9 cellular contexts compared by ENCODE assay signal in the genomic region with DNA sequence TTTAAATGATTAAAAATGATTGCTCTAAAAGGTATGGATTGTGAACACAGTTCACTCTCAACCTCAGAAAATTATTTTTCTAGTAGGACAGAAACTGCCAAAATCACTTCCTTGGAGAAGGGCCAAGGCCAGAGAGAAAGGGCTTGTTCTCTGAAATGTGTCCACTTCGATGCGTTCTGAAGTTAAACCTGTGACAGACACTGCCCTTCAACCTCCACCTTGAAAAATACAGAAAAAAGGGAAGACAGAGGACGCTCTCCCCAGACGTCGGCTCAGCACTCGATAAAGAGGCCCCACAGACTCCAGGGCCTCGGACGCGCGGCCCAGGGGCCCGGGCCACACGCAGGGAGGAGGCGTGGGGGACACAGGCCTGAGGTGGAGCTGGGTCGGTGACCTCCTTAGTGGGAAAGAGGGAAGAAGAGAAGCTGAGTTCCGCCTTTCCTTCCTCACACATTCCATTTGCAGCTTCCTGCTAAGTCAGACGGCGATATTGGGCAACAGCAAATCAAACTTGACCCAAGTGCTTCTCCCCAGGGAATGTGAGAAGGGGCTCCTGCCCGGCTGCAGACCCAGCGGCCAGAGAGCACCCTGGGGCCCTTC.
DNase-seq lines count a peak whose midpoint lies in the region; ATAC-seq, FAIRE-seq and TF ChIP-seq lines count a peak whose summit lies in the region.
"Had no signal": no experiment of that assay in that cellular context is flagged by ENCODE, and none has a peak within 500 bp of the region (broad histone marks: within the 10 kb centered on the region; RNA-seq: fewer than 3 reads in every experiment).

No MANE protein-coding gene starts in this region.

- H3K4me1 Mint-ChIP-seq in nephron, result peaks cover 56% of the 10 kb centered on the region

- no peaks in the 10 kb centered on the region for H3K79me1 ChIP-seq in H1 (ENCODE audit: low read depth, low read length)

- no peaks in the 10 kb centered on the region; the same call in 1 of the 2 replicates for H3K23me2 ChIP-seq in H1 (ENCODE audit: low read depth, low read length)

- no peak overlapping the region for H3K56ac ChIP-seq in H1 (replicated peaks; ENCODE audit: insufficient read length, low read depth, low read length)

- H3K27me3 Mint-ChIP-seq in nephron (ENCODE audit: low read depth), result peaks cover 7% of the 10 kb centered on the region
- H3K27me3 Mint-ChIP-seq: type B pancreatic cell had no signal

- no peak overlapping the region for H2BK5ac ChIP-seq in H1 (ENCODE audit: low read depth, low read length)

- H3K9me3 Mint-ChIP-seq in nephron, result no peaks in the 10 kb centered on the region
- H3K9me3 Mint-ChIP-seq: type B pancreatic cell had no signal

- H4K20me1 ChIP-seq in BLaER1 treated with 17β-estradiol and CSF1 and Interleukin-3, amounts not matched to agents 10 nM and 100 nM, result peaks cover 0 to 64% (median 4%) of the 10 kb centered on the region in 11 experiments; a peak in 10 of 22 replicates
- H4K20me1 ChIP-seq in MM.1S (ENCODE audit: insufficient read depth, low read length) (no peaks in the 10 kb centered on the region), H1 (replicated peaks in 1 of 2; ENCODE audit: control insufficient read depth in 1 of 2, insufficient read depth in 2 of 2, low read length in 2 of 2) (no peaks in the 10 kb centered on the region)

- TF ChIP-seq POLR2A in H1 (IDR thresholded peaks at IDR 0.05; ENCODE audit: control extremely low read depth in 1 of 2, low read depth in 2 of 2, low read length in 2 of 2), result no peak

- CTCF ChIA-PET in H1 (lab: Charles Lee; ENCODE audit: partially characterized antibody), result interaction anchor here (0.6 to 0.8 kb wide), 3 partner anchors 19 to 42 kb away, joined by 3 read pairs; no protein-coding TSS in a partner anchor

- no peak for TF ChIP-seq EP300 in H1 (IDR thresholded peaks at IDR 0.05; ENCODE audit: borderline replicate concordance in 1 of 2, low read depth in 2 of 2, low read length in 2 of 2)

- H2AFZ ChIP-seq in MM.1S (ENCODE audit: low read length) (no peak overlapping the region), H1 (ENCODE audit: low read length) (no peak overlapping the region)

- H2BK20ac ChIP-seq in H1 (ENCODE audit: low read length), result no peak overlapping the region

- H3K9me2 ChIP-seq in MM.1S (replicated peaks; ENCODE audit: insufficient read depth, low read length), result no peaks in the 10 kb centered on the region

- POLR2A ChIA-PET in H1 (lab: Charles Lee; ENCODE audit: partially characterized antibody), result interaction anchor here (0.6 to 1.0 kb wide), 2 partner anchors 9 to 29 kb away, joined by 3 read pairs; no protein-coding TSS in a partner anchor

- no peak overlapping the region for H2BK12ac ChIP-seq in H1 (ENCODE audit: low read depth, low read length)

- H4K8ac ChIP-seq in H1 (ENCODE audit: extremely low read depth, insufficient read depth, low read length), result no peak overlapping the region; the same call in 1 of the 2 replicates

- no peak overlapping the region for H2AK5ac ChIP-seq in H1 (ENCODE audit: low read depth, low read length)

- peaks cover 8 to 31% (median 17%) of the 10 kb centered on the region in 11 experiments; a peak in 18 of 22 replicates for H3K36me3 ChIP-seq in BLaER1 treated with 17β-estradiol and CSF1 and Interleukin-3, amounts not matched to agents 10 nM and 100 nM
- H3K36me3 ChIP-seq in MM.1S (replicated peaks; ENCODE audit: insufficient read depth, low read length), result 0 out of 2 replicates have a peak, but pooled peaks cover 4% of the 10 kb centered on the region
- H3K36me3 ChIP-seq in H1 (ENCODE audit: control insufficient read depth in 2 of 4, insufficient read depth in 4 of 4, low read length in 3 of 4), result no peaks in the 10 kb centered on the region

- H3K27ac Mint-ChIP-seq in nephron, result peak overlapping the region; percentile 75 to 97 (median 92)
- H3K27ac Mint-ChIP-seq: type B pancreatic cell had no signal

- peaks cover 0 to 5% (median 0%) of the 10 kb centered on the region in 11 experiments; a peak in 3 of 22 replicates for H3K9me3 ChIP-seq in BLaER1 treated with 17β-estradiol and CSF1 and Interleukin-3, amounts not matched to agents 10 nM and 100 nM (replicated peaks in 1 of 11)
- H3K9me3 ChIP-seq in MM.1S (replicated peaks; ENCODE audit: insufficient read depth, low read length) (no peaks in the 10 kb centered on the region), H1 (ENCODE audit: insufficient read depth in 2 of 2, low read depth in 1 of 2, low read length in 1 of 2) (no peaks in the 10 kb centered on the region; a peak in 1 of 4 replicates)

- ATAC-seq in HG03135 (IDR thresholded peaks at IDR 0.05; ENCODE audit: unreplicated experiment), result no peak

- TF ChIP-seq CTCF in MM.1S (IDR thresholded peaks at IDR 0.05; ENCODE audit: low read length), result no peak
- no peak for TF ChIP-seq CTCF in H1 (IDR thresholded peaks at IDR 0.05; ENCODE audit: control extremely low read depth in 1 of 3, insufficient read depth in 1 of 3, low read depth in 1 of 3, low read length in 3 of 3)
- no peak for TF ChIP-seq CTCF in nephron (IDR thresholded peaks at IDR 0.05; ENCODE audit: unreplicated experiment in 3 of 3)

- no peaks in the 10 kb centered on the region for H3K27me3 ChIP-seq in BLaER1 treated with 17β-estradiol and CSF1 and Interleukin-3, amounts not matched to agents 10 nM and 100 nM
- H3K27me3 ChIP-seq in MM.1S (replicated peaks; ENCODE audit: insufficient read depth, low read length), result no peaks in the 10 kb centered on the region
- H3K27me3 ChIP-seq in H1 (replicated peaks in 1 of 4; ENCODE audit: control insufficient read depth in 3 of 4, extremely low read depth in 1 of 4, insufficient read depth in 3 of 4, low read length in 3 of 4), result no peaks in the 10 kb centered on the region

- H3K79me2 ChIP-seq in MM.1S (ENCODE audit: low read length) (peaks cover 60% of the 10 kb centered on the region), H1 (ENCODE audit: control insufficient read depth in 1 of 2, insufficient read depth in 2 of 2, low read length in 2 of 2) (no peaks in the 10 kb centered on the region)

- peak overlapping the region in 1 of 3 experiments; percentile 21 for H3K4me3 Mint-ChIP-seq in nephron
- H3K4me3 Mint-ChIP-seq: type B pancreatic cell had no signal

- no peak overlapping the region for H3K23ac ChIP-seq in H1 (ENCODE audit: insufficient read length)

- no peak for DNase-seq in MM.1S
- DNase-seq in H1 (ENCODE audit: low read depth in 1 of 2, low spot score in 2 of 2), result no peak
- DNase-seq in cerebellar cortex (ENCODE audit: low spot score), result no peak
- DNase-seq in SW480 (ENCODE audit: low spot score), result no peak
- DNase-seq in caudate nucleus (lab: John Stamatoyannopoulos, UW), result no peak

- peaks cover 14% of the 10 kb centered on the region for H3K36me3 Mint-ChIP-seq in nephron (ENCODE audit: low read depth)
- H3K36me3 Mint-ChIP-seq: type B pancreatic cell had no signal

- H3K4me1 ChIP-seq in BLaER1 treated with 17β-estradiol and CSF1 and Interleukin-3, amounts not matched to agents 10 nM and 100 nM, result peaks cover 74 to 84% (median 79%) of the 10 kb centered on the region in 10 experiments
- H3K4me1 ChIP-seq in MM.1S (ENCODE audit: low read length), result peaks cover 39% of the 10 kb centered on the region
- H3K4me1 ChIP-seq in H1 (replicated peaks in 1 of 4; ENCODE audit: control insufficient read depth in 3 of 4, insufficient read depth in 4 of 4, low read length in 3 of 4), result peaks cover 4 to 19% (median 15%) of the 10 kb centered on the region in 4 experiments

- H4K91ac ChIP-seq in H1 (replicated peaks; ENCODE audit: insufficient read length, low read length), result no peak overlapping the region

- H3K4me2 ChIP-seq in BLaER1 treated with 17β-estradiol and CSF1 and Interleukin-3, amounts not matched to agents 10 nM and 100 nM, result peak overlapping the region; percentile 87 to 100 (median 99)
- H3K4me2 ChIP-seq in MM.1S (ENCODE audit: low read depth, low read length) (peak overlapping the region; percentile 91), H1 (ENCODE audit: insufficient read depth in 1 of 2, low read depth in 2 of 2, low read length in 2 of 2) (no peak overlapping the region)

- no peak overlapping the region for H4K5ac ChIP-seq in H1 (ENCODE audit: insufficient read length, low read depth, low read length)

- no peak for TF ChIP-seq RAD21 in H1 (IDR thresholded peaks at IDR 0.05 in 1 of 2, conservative IDR thresholded peaks at IDR 0.05 in 1 of 2; ENCODE audit: low read depth in 2 of 2, low read length in 2 of 2)

- no peak for FAIRE-seq in H1 (lab: Jason Lieb, UNC)

- peak overlapping the region; percentile 53 to 100 (median 99); a peak in 21 of 22 replicates for H3K27ac ChIP-seq in BLaER1 treated with 17β-estradiol and CSF1 and Interleukin-3, amounts not matched to agents 10 nM and 100 nM
- H3K27ac ChIP-seq in MM.1S (ENCODE audit: low read length), result peak overlapping the region; percentile 99
- no peak overlapping the region for H3K27ac ChIP-seq in H1 (ENCODE audit: low read depth, low read length)
- H3K27ac ChIP-seq in caudate nucleus (ENCODE audit: low read depth, low read length), result no peak overlapping the region

- WGBS in H1 (ENCODE audit: extremely low coverage in 1 of 2, insufficient coverage in 1 of 2, insufficient read length in 1 of 2, insufficient replicate concordance in 2 of 2, low coverage in 1 of 2, low lambda C conversion rate in 2 of 2, missing lambda C conversion rate in 1 of 2), 2 experiments, result 85% methylated on average over 18 of the region's 19 CpGs; no CpG with 5 or more reads in 1 of the 2 experiments

- H2BK15ac ChIP-seq in H1 (ENCODE audit: low read length), result no peak overlapping the region

- peak overlapping the region in 9 of 10 experiments; percentile 38 to 69 (median 62); a peak in 16 of 20 replicates for H3K4me3 ChIP-seq in BLaER1 treated with 17β-estradiol and CSF1 and Interleukin-3, amounts not matched to agents 10 nM and 100 nM
- H3K4me3 ChIP-seq in MM.1S (ENCODE audit: low read length), result no peak overlapping the region; the same call in 1 of the 2 replicates
- H3K4me3 ChIP-seq in H1 (ENCODE audit: extremely low read depth in 1 of 4, insufficient read depth in 2 of 4, low read depth in 3 of 4, low read length in 4 of 4), result no peak overlapping the region

- H2BK120ac ChIP-seq in H1 (replicated peaks; ENCODE audit: low read depth, low read length), result no peak overlapping the region

- peaks cover 59% of the 10 kb centered on the region for H3F3A ChIP-seq in MM.1S (ENCODE audit: insufficient read depth, low read length)

- H3K4ac ChIP-seq in H1 (replicated peaks; ENCODE audit: insufficient read length, low read depth, low read length), result no peak overlapping the region

- H3K14ac ChIP-seq in H1 (ENCODE audit: insufficient read length), result no peak overlapping the region

- peak overlapping the region; percentile 32 to 97 (median 93); a peak in 21 of 22 replicates for H3K9ac ChIP-seq in BLaER1 treated with 17β-estradiol and CSF1 and Interleukin-3, amounts not matched to agents 10 nM and 100 nM
- H3K9ac ChIP-seq in MM.1S (ENCODE audit: low read length) (peak overlapping the region; percentile 100), H1 (replicated peaks in 1 of 4; ENCODE audit: extremely low read depth in 1 of 4, low read depth in 3 of 4, low read length in 3 of 4) (no peak overlapping the region)

- no peak overlapping the region for H3K18ac ChIP-seq in H1 (ENCODE audit: extremely low read depth, low read length)

TF ChIP-seq in H1, 55 proteins besides CTCF, POLR2A, EP300 and RAD21:
- TF ChIP-seq SP4 (IDR thresholded peaks at IDR 0.05; ENCODE audit: low read length), result no peak
- TF ChIP-seq CEBPB (IDR thresholded peaks at IDR 0.05; ENCODE audit: low read depth, low read length), result peak; percentile 73; the same call in 1 of the 2 replicates

Comparison
In these comparisons a context has a peak if more than half of its experiments do, and no peak if none do; other contexts are left out.
1. H3K27ac ChIP-seq: peak in BLaER1 treated with 17β-estradiol and CSF1 and Interleukin-3, amounts not matched to agents 10 nM and 100 nM (11 of 11) and MM.1S (single experiment); none in H1 (single experiment) and caudate nucleus (single experiment).
2. H3K4me2 ChIP-seq: peak in BLaER1 treated with 17β-estradiol and CSF1 and Interleukin-3, amounts not matched to agents 10 nM and 100 nM (11 of 11) and MM.1S (single experiment); none in H1 (0 of 2).
3. H3K4me3 ChIP-seq: peak in BLaER1 treated with 17β-estradiol and CSF1 and Interleukin-3, amounts not matched to agents 10 nM and 100 nM (9 of 10); none in MM.1S (single experiment) and H1 (0 of 4).
4. H3K9ac ChIP-seq: peak in BLaER1 treated with 17β-estradiol and CSF1 and Interleukin-3, amounts not matched to agents 10 nM and 100 nM (11 of 11) and MM.1S (single experiment); none in H1 (0 of 4).